In genomic region chr11:70432065-70432464, GRCh38 we compare ENCODE assay signal across 17 cellular contexts.
"Had no signal": no experiment of that assay in that cellular context is flagged by ENCODE, and none has a peak within 500 bp of the region (broad histone marks: within the 10 kb centered on the region; RNA-seq: fewer than 3 reads in every experiment).

No MANE protein-coding gene starts in this region.

- H3K27ac Mint-ChIP-seq: naive thymus-derived CD4-positive, alpha-beta T cell; T-helper 2 cell treated with Interferon-gamma antibody and Interleukin-4, amounts not matched to agents 5 μg/mL and 100 μg/mL, for 36 hours had no signal

- ATAC-seq: gastrocnemius medialis; left lung; naive thymus-derived CD4-positive, alpha-beta T cell had no signal

- H3K4me3 Mint-ChIP-seq: naive thymus-derived CD4-positive, alpha-beta T cell; T-helper 2 cell treated with Interferon-gamma antibody and Interleukin-4, amounts not matched to agents 5 μg/mL and 100 μg/mL, for 36 hours had no signal

- DNase-seq: activated CD4-positive, CD25-positive, alpha-beta regulatory T cell treated with anti-CD3 and anti-CD28 coated beads, Interleukin-2, amount 50 U/mL, for 72 hours; activated naive CD4-positive, alpha-beta T cell; anterior cingulate cortex; brain microvascular endothelial cell; effector memory CD4-positive, alpha-beta T cell; gastrocnemius medialis; heart right ventricle; islet precursor cell; mammary epithelial cell; naive thymus-derived CD4-positive, alpha-beta T cell; stimulated activated CD4-positive, alpha-beta T cell treated with anti-CD3 and anti-CD28 coated beads, Interleukin-4, amount 100 ng/mL, for 4 hours; stimulated activated CD8-positive, alpha-beta memory T cell treated with anti-CD3 and anti-CD28 coated beads, Interleukin-4, amount 100 ng/mL, for 48 hours; stimulated activated naive CD4-positive, alpha-beta T cell treated with Interleukin-2 at 50 U/mL for 16 hours; substantia nigra; trophoblast cell had no signal

- H3K9me3 Mint-ChIP-seq: naive thymus-derived CD4-positive, alpha-beta T cell; T-helper 2 cell treated with Interferon-gamma antibody and Interleukin-4, amounts not matched to agents 5 μg/mL and 100 μg/mL, for 36 hours had no signal

- H3K36me3 Mint-ChIP-seq: naive thymus-derived CD4-positive, alpha-beta T cell had no signal
